20 cellular contexts compared by ENCODE assay signal in genomic region chr1:244904119-244904518, GRCh38.
"Had no signal": no experiment of that assay in that cellular context is flagged by ENCODE, and none has a peak within 500 bp of the region (broad histone marks: within the 10 kb centered on the region; RNA-seq: fewer than 3 reads in every experiment).

No MANE protein-coding gene starts in this region.

- H3K9me3 Mint-ChIP-seq: immature natural killer cell; memory B cell; mesothelial cell of epicardium; natural killer cell treated with Interleukin-12 subunit alpha and Interleukin-12 subunit beta and Interleukin-15 and Interleukin-18, amount 100 ng/mL, for 72 hours; stimulated activated effector memory CD8-positive, alpha-beta T cell treated with anti-CD3 and anti-CD28 coated beads, Interleukin-12 subunit alpha, Interleukin-12 subunit beta, amount 100 ng/mL, for 72 hours; stimulated activated naive CD8-positive, alpha-beta T cell treated with anti-CD3 and anti-CD28 coated beads, Interleukin-15, amount 100 ng/mL, for 72 hours had no signal

- H3K27ac ChIP-seq: esophagus squamous epithelium, foreskin keratinocyte, left ventricle myocardium inferior, lower lobe of right lung, psoas muscle, right lobe of liver, testis, tibial nerve, upper lobe of right lung, vagina had no signal

- H3K4me3 ChIP-seq: esophagus squamous epithelium, left ventricle myocardium inferior, lower lobe of right lung, psoas muscle, right lobe of liver, tibial nerve, upper lobe of right lung, vagina had no signal

- DNase-seq: dermis blood vessel endothelial cell; esophagus squamous epithelium; foreskin keratinocyte; immature natural killer cell; left ventricle myocardium inferior; lower lobe of right lung; psoas muscle; retina; right lobe of liver; stimulated activated CD4-positive, alpha-beta T cell treated with anti-CD3 and anti-CD28 coated beads, Interleukin-4, amount 100 ng/mL, for 1 hour; stimulated activated CD8-positive, alpha-beta memory T cell treated with anti-CD3 and anti-CD28 coated beads, Interleukin-4, amount 100 ng/mL, for 48 hours; stimulated activated naive CD8-positive, alpha-beta T cell treated with anti-CD3 and anti-CD28 coated beads, Interleukin-15, amount 100 ng/mL, for 72 hours; testis; upper lobe of right lung had no signal

- H3K4me3 Mint-ChIP-seq: immature natural killer cell; memory B cell; mesothelial cell of epicardium; natural killer cell treated with Interleukin-12 subunit alpha and Interleukin-12 subunit beta and Interleukin-15 and Interleukin-18, amount 100 ng/mL, for 72 hours; stimulated activated effector memory CD8-positive, alpha-beta T cell treated with anti-CD3 and anti-CD28 coated beads, Interleukin-12 subunit alpha, Interleukin-12 subunit beta, amount 100 ng/mL, for 72 hours; stimulated activated naive CD8-positive, alpha-beta T cell treated with anti-CD3 and anti-CD28 coated beads, Interleukin-15, amount 100 ng/mL, for 72 hours had no signal

- H3K27ac Mint-ChIP-seq: immature natural killer cell; memory B cell; mesothelial cell of epicardium; stimulated activated effector memory CD8-positive, alpha-beta T cell treated with anti-CD3 and anti-CD28 coated beads, Interleukin-12 subunit alpha, Interleukin-12 subunit beta, amount 100 ng/mL, for 72 hours; stimulated activated naive CD8-positive, alpha-beta T cell treated with anti-CD3 and anti-CD28 coated beads, Interleukin-15, amount 100 ng/mL, for 72 hours had no signal

- H3K27me3 ChIP-seq: esophagus squamous epithelium, foreskin keratinocyte, right lobe of liver, testis, tibial nerve, upper lobe of right lung, vagina had no signal

- H3K36me3 ChIP-seq: esophagus squamous epithelium, left ventricle myocardium inferior, lower lobe of right lung, right lobe of liver, tibial nerve, upper lobe of right lung, vagina had no signal

- H3K9me3 ChIP-seq: esophagus squamous epithelium, left ventricle myocardium inferior, lower lobe of right lung, psoas muscle, right lobe of liver, testis, tibial nerve, upper lobe of right lung, vagina had no signal

- H3K27me3 Mint-ChIP-seq: memory B cell; natural killer cell treated with Interleukin-12 subunit alpha and Interleukin-12 subunit beta and Interleukin-15 and Interleukin-18, amount 100 ng/mL, for 72 hours; stimulated activated naive CD8-positive, alpha-beta T cell treated with anti-CD3 and anti-CD28 coated beads, Interleukin-15, amount 100 ng/mL, for 72 hours had no signal

- ATAC-seq: foreskin keratinocyte; lower lobe of right lung; natural killer cell treated with Interleukin-12 subunit alpha and Interleukin-12 subunit beta and Interleukin-15 and Interleukin-18, amount 100 ng/mL, for 72 hours; psoas muscle; right lobe of liver; stimulated activated effector memory CD8-positive, alpha-beta T cell treated with anti-CD3 and anti-CD28 coated beads, Interleukin-12 subunit alpha, Interleukin-12 subunit beta, amount 100 ng/mL, for 72 hours; stimulated activated naive CD8-positive, alpha-beta T cell treated with anti-CD3 and anti-CD28 coated beads, Interleukin-15, amount 100 ng/mL, for 72 hours; upper lobe of right lung had no signal

- H3K36me3 Mint-ChIP-seq: immature natural killer cell; memory B cell; mesothelial cell of epicardium; natural killer cell treated with Interleukin-12 subunit alpha and Interleukin-12 subunit beta and Interleukin-15 and Interleukin-18, amount 100 ng/mL, for 72 hours; stimulated activated effector memory CD8-positive, alpha-beta T cell treated with anti-CD3 and anti-CD28 coated beads, Interleukin-12 subunit alpha, Interleukin-12 subunit beta, amount 100 ng/mL, for 72 hours had no signal

- H3K4me1 Mint-ChIP-seq: stimulated activated effector memory CD8-positive, alpha-beta T cell treated with anti-CD3 and anti-CD28 coated beads, Interleukin-12 subunit alpha, Interleukin-12 subunit beta, amount 100 ng/mL, for 72 hours had no signal

- H3K4me1 ChIP-seq: esophagus squamous epithelium, foreskin keratinocyte, left ventricle myocardium inferior, lower lobe of right lung, right lobe of liver, testis, tibial nerve, upper lobe of right lung, vagina had no signal
